ENCODE assay signal across 8 cellular contexts in genomic region chr1:155323729-155324040, GRCh38. TPM values are rescaled to one million over a fixed set of nuclear protein-coding genes. Genes with fewer than 3 reads are reported as not detected.
DNase-seq lines count a peak whose midpoint lies in the region; ATAC-seq and TF ChIP-seq lines count a peak whose summit lies in the region.

No MANE protein-coding gene starts in this region.

- no peaks in the 10 kb centered on the region for H3K27me3 Mint-ChIP-seq in T-helper 17 cell

- intact Hi-C loops in psoas muscle (cut with DNase I), result loop anchor here (2.0 to 10.0 kb wide), 5 partner anchors 46 to 271 kb away; partner anchors contain the start of gene HCN3 (in 2 of the 2)
- intact Hi-C loops in vagina (cut with DNase I), result loop anchor here (5.0 kb wide), 3 partner anchors 46 to 239 kb away; partner anchors contain the start of genes ASH1L and HCN3

- DNase-seq in GM04503 (ENCODE audit: low read depth) (peak; percentile 67), NCI-H1105 (lab: John Stamatoyannopoulos, UW) (peak; percentile 66), T-helper 17 cell (peak; percentile 66 to 79 (median 75)), amygdala (lab: John Stamatoyannopoulos, UW) (peak in 50 of 56 donors; percentile 39 to 92 (median 72)), right atrium auricular region (ENCODE audit: low spot score) (peak; percentile 90), psoas muscle (peak; percentile 85 to 91), vagina (ENCODE audit: extremely low spot score in 2 of 2) (no peak)

- H3K4me3 ChIP-seq in right atrium auricular region, result peak overlapping the region; percentile 72 to 80
- peak overlapping the region; percentile 96 for H3K4me3 ChIP-seq in psoas muscle
- peak overlapping the region; percentile 71 to 94 for H3K4me3 ChIP-seq in vagina

- H3K36me3 Mint-ChIP-seq in T-helper 17 cell (ENCODE audit: low read depth), result no peaks in the 10 kb centered on the region

- peaks cover 0 to 46% of the 10 kb centered on the region in 2 donors for H3K4me1 ChIP-seq in right atrium auricular region
- peaks cover 24% of the 10 kb centered on the region for H3K4me1 ChIP-seq in psoas muscle
- peaks cover 56% of the 10 kb centered on the region for H3K4me1 ChIP-seq in vagina

- peak overlapping the region; percentile 95 for H3K4me3 Mint-ChIP-seq in T-helper 17 cell

- H3K27ac Mint-ChIP-seq in T-helper 17 cell, result peak overlapping the region; percentile 65

- peaks cover 29% of the 10 kb centered on the region for H3K4me1 Mint-ChIP-seq in T-helper 17 cell

- peak in 1 of 2 donors; percentile 4 for TF ChIP-seq POLR2A in vagina (IDR thresholded peaks at IDR 0.05)

- H3K27me3 ChIP-seq in right atrium auricular region, result no peaks in the 10 kb centered on the region
- H3K27me3 ChIP-seq in psoas muscle (ENCODE audit: insufficient read depth in 3 of 3, low read length in 2 of 3), result no peaks in the 10 kb centered on the region
- H3K27me3 ChIP-seq in vagina, result no peaks in the 10 kb centered on the region

- H3K36me3 ChIP-seq in right atrium auricular region (peaks cover 16% of the 10 kb centered on the region), psoas muscle (ENCODE audit: insufficient read depth in 1 of 2, low read depth in 1 of 2) (peaks cover 0 to 26% of the 10 kb centered on the region in 2 donors), vagina (peaks cover 0 to 12% of the 10 kb centered on the region in 2 donors)

- TF ChIP-seq CTCF in right atrium auricular region (IDR thresholded peaks at IDR 0.05), result no peak
- no peak for TF ChIP-seq CTCF in psoas muscle (IDR thresholded peaks at IDR 0.05)
- no peak for TF ChIP-seq CTCF in vagina (IDR thresholded peaks at IDR 0.05)

- H3K27ac ChIP-seq in right atrium auricular region (peak overlapping the region; percentile 97 to 99), psoas muscle (peak overlapping the region; percentile 82), vagina (peak overlapping the region; percentile 99)

- H3K9me3 ChIP-seq in T-helper 17 cell (ENCODE audit: control insufficient read depth, low read length, poor library complexity, severe bottlenecking) (no peaks in the 10 kb centered on the region), right atrium auricular region (no peaks in the 10 kb centered on the region), psoas muscle (no peaks in the 10 kb centered on the region), vagina (no peaks in the 10 kb centered on the region)

- ATAC-seq in HG02571 (IDR thresholded peaks at IDR 0.05; ENCODE audit: unreplicated experiment), result peak; percentile 37
- ATAC-seq in T-helper 17 cell, result peak; percentile 75
- peak; percentile 47 to 58 (median 56) for ATAC-seq in psoas muscle

- WGBS in psoas muscle, 3 donors, result 0% methylated on average over 19 to 29 of the region's 29 CpGs

RNA-seq across cellular contexts. Expression of gene RUSC1, which starts 3.0 kb away (rescaled TPM):
- total RNA-seq in T-helper 17 cell (10 to 100 TPM; 13.2 to 14.8 TPM), right atrium auricular region (10 to 100 TPM; 20.2 to 23.9 TPM), psoas muscle (10 to 100 TPM in 1 of 4 donors, 1 to 10 TPM in 3; 6.5 to 14.2 (median 8.7) TPM), vagina (24.3 TPM)
- polyA plus RNA-seq in psoas muscle, result 10 to 100 TPM; 10.3 to 21.6 (median 16.4) TPM

RNA-seq across cellular contexts. Expression of gene FDPS, which starts 15.0 kb away (rescaled TPM):
- total RNA-seq in T-helper 17 cell (10 to 100 TPM; 63.0 TPM), right atrium auricular region (10 to 100 TPM; 65.3 to 73.1 TPM), psoas muscle (10 to 100 TPM; 46.2 to 60.8 (median 48.8) TPM), vagina (71.0 TPM)
- 10 to 100 TPM; 53.7 to 85.2 (median 54.9) TPM for polyA plus RNA-seq in psoas muscle

RNA-seq across cellular contexts. Expression of gene PKLR, which starts 22.4 kb away (rescaled TPM):
- total RNA-seq in T-helper 17 cell (not detected), right atrium auricular region (not detected), psoas muscle (not detected), vagina (not detected)
- polyA plus RNA-seq in psoas muscle, result under 1 TPM in 1 of 3 donors, not detected in 2; 0.01 TPM

RNA-seq across cellular contexts. Expression of gene HCN3, which starts 46.4 kb away (rescaled TPM):
- 1 to 10 TPM; 1.3 to 1.5 TPM for total RNA-seq in T-helper 17 cell
- total RNA-seq in right atrium auricular region, result under 1 TPM; 0.35 to 0.41 TPM
- under 1 TPM in 3 of 4 donors, not detected in 1; 0.27 to 0.82 (median 0.32) TPM for total RNA-seq in psoas muscle
- polyA plus RNA-seq in psoas muscle, result under 1 TPM; 0.38 to 0.97 (median 0.52) TPM
- total RNA-seq in vagina, result 4.2 TPM

RNA-seq across cellular contexts. Expression of gene CLK2, which starts 50.4 kb away (rescaled TPM):
- total RNA-seq in T-helper 17 cell (10 to 100 TPM; 54.8 to 57.8 TPM), right atrium auricular region (10 to 100 TPM in 1 of 2 donors, 1 to 10 TPM in 1; 9.8 to 16.4 TPM), psoas muscle (10 to 100 TPM; 11.7 to 28.5 (median 22.7) TPM), vagina (48.1 TPM)
- 10 to 100 TPM; 15.2 to 20.9 (median 15.3) TPM for polyA plus RNA-seq in psoas muscle

Comparison
In these comparisons a context has a peak if more than half of its experiments do, and no peak if none do; other contexts are left out.
1. DNase-seq: peak in GM04503 (single experiment), NCI-H1105 (single experiment), T-helper 17 cell (3 of 3), amygdala (50 of 56), right atrium auricular region (single experiment) and psoas muscle (2 of 2); none in vagina (0 of 2).
2. Peak in every context shown above with its lines, with median percentiles within 50 percentile points of each other: ATAC-seq, H3K27ac ChIP-seq and H3K4me3 ChIP-seq.